In the genomic region with DNA sequence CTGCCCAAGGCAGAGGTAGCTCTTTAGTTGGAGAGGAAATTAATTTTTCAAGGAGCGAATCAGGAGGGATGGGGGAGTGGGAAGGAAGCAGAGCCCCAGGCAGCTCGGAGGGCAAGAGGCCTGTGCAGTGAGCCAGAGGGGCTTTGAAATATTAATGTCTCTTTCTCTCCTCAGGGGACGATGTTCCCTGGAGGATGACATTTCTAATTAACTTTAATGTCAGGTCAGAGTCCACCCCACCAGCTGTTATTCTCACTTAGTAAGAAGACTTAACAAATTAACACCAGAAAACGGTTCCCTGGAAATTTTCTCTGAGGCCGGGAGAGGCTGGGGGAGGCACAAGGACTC, we compare ENCODE assay signal across 1 cellular context.
TF ChIP-seq lines count a peak whose summit lies in the region.

No MANE protein-coding gene starts in this region.

TF ChIP-seq in GM12878, 131 proteins besides CTCF, POLR2A, EP300 and RAD21:
- TF ChIP-seq RELA (IDR thresholded peaks at IDR 0.05; ENCODE audit: borderline replicate concordance, partially characterized antibody) (no peak), NR2F1 (conservative IDR thresholded peaks at IDR 0.05) (no peak), PKNOX1 (IDR thresholded peaks at IDR 0.05) (no peak), IRF4 (IDR thresholded peaks at IDR 0.05; ENCODE audit: low read depth, low read length) (no peak), PRDM15 (CRISPR knock-in tag; IDR thresholded peaks at IDR 0.05) (no peak), CBX5 (IDR thresholded peaks at IDR 0.05; ENCODE audit: low read depth) (no peak), HCFC1 (IDR thresholded peaks at IDR 0.05; ENCODE audit: low read length) (no peak), ZNF217 (IDR thresholded peaks at IDR 0.05) (no peak)
- TF ChIP-seq, protein P1, sequence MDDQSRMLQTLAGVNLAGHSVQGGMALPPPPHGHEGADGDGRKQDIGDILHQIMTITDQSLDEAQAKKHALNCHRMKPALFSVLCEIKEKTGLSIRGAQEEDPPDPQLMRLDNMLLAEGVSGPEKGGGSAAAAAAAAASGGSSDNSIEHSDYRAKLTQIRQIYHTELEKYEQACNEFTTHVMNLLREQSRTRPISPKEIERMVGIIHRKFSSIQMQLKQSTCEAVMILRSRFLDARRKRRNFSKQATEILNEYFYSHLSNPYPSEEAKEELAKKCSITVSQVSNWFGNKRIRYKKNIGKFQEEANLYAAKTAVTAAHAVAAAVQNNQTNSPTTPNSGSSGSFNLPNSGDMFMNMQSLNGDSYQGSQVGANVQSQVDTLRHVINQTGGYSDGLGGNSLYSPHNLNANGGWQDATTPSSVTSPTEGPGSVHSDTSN (IDR thresholded peaks at IDR 0.05; ENCODE audit: insufficient replicate concordance, low read depth, low read length), result no peak
- TF ChIP-seq, protein P2, sequence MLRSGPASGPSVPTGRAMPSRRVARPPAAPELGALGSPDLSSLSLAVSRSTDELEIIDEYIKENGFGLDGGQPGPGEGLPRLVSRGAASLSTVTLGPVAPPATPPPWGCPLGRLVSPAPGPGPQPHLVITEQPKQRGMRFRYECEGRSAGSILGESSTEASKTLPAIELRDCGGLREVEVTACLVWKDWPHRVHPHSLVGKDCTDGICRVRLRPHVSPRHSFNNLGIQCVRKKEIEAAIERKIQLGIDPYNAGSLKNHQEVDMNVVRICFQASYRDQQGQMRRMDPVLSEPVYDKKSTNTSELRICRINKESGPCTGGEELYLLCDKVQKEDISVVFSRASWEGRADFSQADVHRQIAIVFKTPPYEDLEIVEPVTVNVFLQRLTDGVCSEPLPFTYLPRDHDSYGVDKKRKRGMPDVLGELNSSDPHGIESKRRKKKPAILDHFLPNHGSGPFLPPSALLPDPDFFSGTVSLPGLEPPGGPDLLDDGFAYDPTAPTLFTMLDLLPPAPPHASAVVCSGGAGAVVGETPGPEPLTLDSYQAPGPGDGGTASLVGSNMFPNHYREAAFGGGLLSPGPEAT (IDR thresholded peaks at IDR 0.05; ENCODE audit: low read depth), result no peak
- TF ChIP-seq, protein P3, sequence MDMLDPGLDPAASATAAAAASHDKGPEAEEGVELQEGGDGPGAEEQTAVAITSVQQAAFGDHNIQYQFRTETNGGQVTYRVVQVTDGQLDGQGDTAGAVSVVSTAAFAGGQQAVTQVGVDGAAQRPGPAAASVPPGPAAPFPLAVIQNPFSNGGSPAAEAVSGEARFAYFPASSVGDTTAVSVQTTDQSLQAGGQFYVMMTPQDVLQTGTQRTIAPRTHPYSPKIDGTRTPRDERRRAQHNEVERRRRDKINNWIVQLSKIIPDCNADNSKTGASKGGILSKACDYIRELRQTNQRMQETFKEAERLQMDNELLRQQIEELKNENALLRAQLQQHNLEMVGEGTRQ (IDR thresholded peaks at IDR 0.05; ENCODE audit: borderline replicate concordance, low read depth, low read length), result no peak
